Comparison of ENCODE assay signal across 25 cellular contexts in the genomic region with DNA sequence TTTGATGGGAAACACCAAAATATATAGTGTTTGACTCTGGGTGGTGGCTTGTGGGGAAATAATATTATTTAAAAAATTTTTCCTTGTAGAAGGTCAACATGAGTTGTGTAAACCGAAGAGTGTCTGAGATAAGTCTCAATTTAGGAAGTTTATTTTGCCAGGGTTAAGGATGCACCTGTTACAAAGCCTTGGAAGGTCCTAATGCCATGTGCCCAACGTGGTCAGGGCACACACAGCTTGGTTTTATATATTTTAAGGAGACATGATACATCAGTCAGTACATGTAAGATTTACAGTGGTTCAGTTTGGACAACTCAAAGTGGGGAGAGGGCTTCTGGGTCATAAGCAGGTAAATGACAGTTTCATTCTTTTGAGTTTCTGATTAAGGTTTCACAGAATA.
DNase-seq lines count a peak whose midpoint lies in the region; ATAC-seq, FAIRE-seq and TF ChIP-seq lines count a peak whose summit lies in the region.
"Had no signal": no experiment of that assay in that cellular context is flagged by ENCODE, and none has a peak within 500 bp of the region (broad histone marks: within the 10 kb centered on the region; RNA-seq: fewer than 3 reads in every experiment).

No MANE protein-coding gene starts in this region.

- H3K23ac ChIP-seq in trophoblast cell (ENCODE audit: low read length) = no peak overlapping the region

- H3K4me3 ChIP-seq in astrocyte (ENCODE audit: insufficient read depth, low read depth, low read length) = no peak overlapping the region
- H3K4me3 ChIP-seq in trophoblast cell (ENCODE audit: low read depth, low read length) = no peak overlapping the region
- no peak overlapping the region for H3K4me3 ChIP-seq in CD8-positive, alpha-beta memory T cell (ENCODE audit: low read length)
- H3K4me3 ChIP-seq: A549, GM12878, GM23248 had no signal

- peaks cover 99% of the 10 kb centered on the region for H3K79me2 ChIP-seq in astrocyte (ENCODE audit: insufficient read depth, low read length)
- H3K79me2 ChIP-seq in trophoblast cell (ENCODE audit: control insufficient read depth, insufficient read depth, low read length, poor library complexity) = no peaks in the 10 kb centered on the region

- no peak overlapping the region for H2BK5ac ChIP-seq in trophoblast cell (ENCODE audit: low read depth, low read length, poor library complexity)

- DNase-seq in CD14-positive monocyte (ENCODE audit: low spot score) (no peak), astrocyte (ENCODE audit: low read depth) (no peak), myocyte (ENCODE audit: low read depth) (peak; percentile 67), trophoblast cell (no peak), left lobe of liver (ENCODE audit: low spot score) (no peak)
- no peak for DNase-seq in CD8-positive, alpha-beta memory T cell
- DNase-seq: 8988T; ACHN; AML-193; C1 segment of cervical spinal cord; CD4-positive, CD25-positive, alpha-beta regulatory T cell; CD8-positive, alpha-beta T cell; DMS 273 treated with DMSO at 0.1 percent for 48 hours; DMS79; EL; GDM1; GM23248; H7; HCEC 1CT had no signal

- no peak overlapping the region for H2AK5ac ChIP-seq in trophoblast cell (ENCODE audit: low read length)

- H3K4me2 ChIP-seq in astrocyte (ENCODE audit: low read length) (no peak overlapping the region), trophoblast cell (ENCODE audit: low read length) (no peak overlapping the region)
- H3K4me2 ChIP-seq: A549 had no signal

- TF ChIP-seq CTCF in CD14-positive monocyte (IDR thresholded peaks at IDR 0.05) (no peak), astrocyte (IDR thresholded peaks at IDR 0.05; ENCODE audit: insufficient read depth, low read depth, low read length) (no peak)

- no peak overlapping the region for H2BK120ac ChIP-seq in trophoblast cell (ENCODE audit: insufficient read depth, low read length, poor library complexity)

- H3K9ac ChIP-seq in astrocyte (ENCODE audit: low read length) (no peak overlapping the region), trophoblast cell (ENCODE audit: low read length) (no peak overlapping the region)
- H3K9ac ChIP-seq: GM23248 had no signal

- no peak overlapping the region for H4K91ac ChIP-seq in trophoblast cell (ENCODE audit: low read depth, low read length)

- H3K9me3 Mint-ChIP-seq in CD14-positive monocyte (peaks cover 0 to 2% (median under 1%) of the 10 kb centered on the region in 7 donors), astrocyte (ENCODE audit: unreplicated experiment) (peaks cover 2% of the 10 kb centered on the region)
- H3K9me3 Mint-ChIP-seq in CD8-positive, alpha-beta memory T cell = no peaks in the 10 kb centered on the region
- H3K9me3 Mint-ChIP-seq: CD4-positive, CD25-positive, alpha-beta regulatory T cell; CD8-positive, alpha-beta T cell had no signal

- H3K27ac ChIP-seq in astrocyte (ENCODE audit: low read depth, low read length) = no peak overlapping the region
- no peak overlapping the region for H3K27ac ChIP-seq in trophoblast cell (ENCODE audit: low read depth, low read length)
- H3K27ac ChIP-seq in CD8-positive, alpha-beta memory T cell (ENCODE audit: low read depth, low read length) = no peak overlapping the region
- H3K27ac ChIP-seq: A549, GM23248 had no signal

- ATAC-seq in GM18861 (IDR thresholded peaks at IDR 0.05; ENCODE audit: unreplicated experiment) (no peak), left lobe of liver (no peak), GM21529 (IDR thresholded peaks at IDR 0.05; ENCODE audit: unreplicated experiment) (no peak)
- ATAC-seq: A549; CD8-positive, alpha-beta T cell had no signal

- CTCF ChIA-PET in CD8-positive, alpha-beta memory T cell (lab: Charles Lee) = interaction anchor here (0.6 kb wide), 1 partner anchor 283 kb away, joined by 3 read pairs; no protein-coding TSS in a partner anchor

- no peak overlapping the region for H3K18ac ChIP-seq in trophoblast cell (ENCODE audit: low read length)

- H3K79me1 ChIP-seq in trophoblast cell (ENCODE audit: low read length) = no peaks in the 10 kb centered on the region

- H3K27me3 ChIP-seq in astrocyte (ENCODE audit: insufficient read depth, low read length) = no peaks in the 10 kb centered on the region
- no peaks in the 10 kb centered on the region for H3K27me3 ChIP-seq in trophoblast cell (ENCODE audit: insufficient read depth, low read length)
- H3K27me3 ChIP-seq in CD8-positive, alpha-beta memory T cell (ENCODE audit: insufficient read depth, low read length, poor library complexity, severe bottlenecking) = no peaks in the 10 kb centered on the region

- intact Hi-C loops in CD14-positive monocyte (cut with micrococcal nuclease) = no loop called here

- peaks cover 90% of the 10 kb centered on the region for H4K20me1 ChIP-seq in astrocyte (ENCODE audit: insufficient read depth, low read length)

- H4K8ac ChIP-seq in trophoblast cell (ENCODE audit: low read depth, low read length) = no peak overlapping the region

- H3K4ac ChIP-seq in trophoblast cell (ENCODE audit: low read depth, low read length) = peak overlapping the region; percentile 41

- H3K4me1 Mint-ChIP-seq in CD14-positive monocyte (peaks cover 35% of the 10 kb centered on the region), astrocyte (ENCODE audit: low read depth, unreplicated experiment) (peaks cover 40% of the 10 kb centered on the region)
- peaks cover 63 to 86% (median 84%) of the 10 kb centered on the region in 3 donors for H3K4me1 Mint-ChIP-seq in CD8-positive, alpha-beta memory T cell

- H3K9me3 ChIP-seq in astrocyte (ENCODE audit: insufficient read depth, low read depth, low read length) (no peaks in the 10 kb centered on the region), trophoblast cell (ENCODE audit: insufficient read depth, low read depth, low read length) (no peaks in the 10 kb centered on the region)
- H3K9me3 ChIP-seq in CD8-positive, alpha-beta memory T cell (ENCODE audit: low read length) = no peaks in the 10 kb centered on the region
- H3K9me3 ChIP-seq: A549 had no signal

- H4K12ac ChIP-seq in trophoblast cell (ENCODE audit: low read depth, low read length) = no peak overlapping the region

- no peak overlapping the region for H3K14ac ChIP-seq in trophoblast cell (ENCODE audit: low read length)

- peaks cover 0 to under 1% (median 0%) of the 10 kb centered on the region in 3 donors for H3K27me3 Mint-ChIP-seq in CD14-positive monocyte (ENCODE audit: low read depth in 3 of 3)
- no peaks in the 10 kb centered on the region for H3K27me3 Mint-ChIP-seq in astrocyte (ENCODE audit: low read depth, unreplicated experiment)
- H3K27me3 Mint-ChIP-seq in CD8-positive, alpha-beta memory T cell = no peaks in the 10 kb centered on the region
- H3K27me3 Mint-ChIP-seq: CD4-positive, CD25-positive, alpha-beta regulatory T cell had no signal

- H2BK12ac ChIP-seq in trophoblast cell (ENCODE audit: low read length) = no peak overlapping the region

- FAIRE-seq in astrocyte (lab: Jason Lieb, UNC) = no peak
- FAIRE-seq: A549, D721Med, GM12878, H1 had no signal

- H3K27ac Mint-ChIP-seq in CD14-positive monocyte (peak overlapping the region in 4 of 7 donors; percentile 8 to 69 (median 48)), astrocyte (ENCODE audit: unreplicated experiment) (peak overlapping the region; percentile 14)
- no peak overlapping the region for H3K27ac Mint-ChIP-seq in CD8-positive, alpha-beta memory T cell
- H3K27ac Mint-ChIP-seq: CD8-positive, alpha-beta T cell had no signal

- H2AFZ ChIP-seq in astrocyte (ENCODE audit: low read depth, low read length) (no peak overlapping the region), trophoblast cell (ENCODE audit: insufficient read depth, low read length, poor library complexity) (no peak overlapping the region)
- H2AFZ ChIP-seq: GM23248 had no signal

- POLR2A ChIA-PET in CD8-positive, alpha-beta memory T cell (lab: Charles Lee) = no interaction called here

- H3K4me1 ChIP-seq in astrocyte (ENCODE audit: insufficient read depth, low read length) = peaks cover 4% of the 10 kb centered on the region
- no peaks in the 10 kb centered on the region for H3K4me1 ChIP-seq in trophoblast cell (ENCODE audit: control insufficient read depth in 1 of 2, insufficient read depth in 2 of 2, low read length in 2 of 2)
- H3K4me1 ChIP-seq in CD8-positive, alpha-beta memory T cell (ENCODE audit: insufficient read depth, low read length) = peaks cover 20% of the 10 kb centered on the region

- WGBS in trophoblast cell (ENCODE audit: extremely low coverage, insufficient coverage, insufficient read length) = no CpG with 5 or more reads among the region's 2 CpGs

- H3K4me3 Mint-ChIP-seq in CD14-positive monocyte (no peak overlapping the region), astrocyte (ENCODE audit: unreplicated experiment) (no peak overlapping the region)
- H3K4me3 Mint-ChIP-seq in CD8-positive, alpha-beta memory T cell = no peak overlapping the region
- H3K4me3 Mint-ChIP-seq: CD4-positive, CD25-positive, alpha-beta regulatory T cell; CD8-positive, alpha-beta T cell had no signal

- H3K36me3 ChIP-seq in astrocyte (ENCODE audit: insufficient read depth, low read length) (no peaks in the 10 kb centered on the region), trophoblast cell (ENCODE audit: control insufficient read depth in 1 of 2, insufficient read depth in 2 of 2, low read length in 2 of 2) (peaks cover 0 to under 1% of the 10 kb centered on the region in 2 experiments)
- no peaks in the 10 kb centered on the region for H3K36me3 ChIP-seq in CD8-positive, alpha-beta memory T cell (ENCODE audit: insufficient read depth, low read length)

- H3K36me3 Mint-ChIP-seq in CD14-positive monocyte = peaks cover 0 to 4% of the 10 kb centered on the region in 2 donors
- no peaks in the 10 kb centered on the region for H3K36me3 Mint-ChIP-seq in astrocyte (ENCODE audit: low read depth, unreplicated experiment)
- peaks cover 0 to 3% (median 3%) of the 10 kb centered on the region in 3 donors for H3K36me3 Mint-ChIP-seq in CD8-positive, alpha-beta memory T cell
- H3K36me3 Mint-ChIP-seq: CD4-positive, CD25-positive, alpha-beta regulatory T cell had no signal

Comparison
In these comparisons a context has a peak if more than half of its experiments do, and no peak if none do; other contexts are left out.
1. H3K27ac Mint-ChIP-seq: peak in CD14-positive monocyte (4 of 7) and astrocyte (single experiment); none in CD8-positive, alpha-beta memory T cell (0 of 8).